ENCODE assay signal across 26 cellular contexts in genomic region chr17:40951011-40951622, GRCh38. TPM values are rescaled to one million over a fixed set of nuclear protein-coding genes. Genes with fewer than 3 reads are reported as not detected.
DNase-seq lines count a peak whose midpoint lies in the region; ATAC-seq, FAIRE-seq and TF ChIP-seq lines count a peak whose summit lies in the region.
"Had no signal": no experiment of that assay in that cellular context is flagged by ENCODE, and none has a peak within 500 bp of the region (broad histone marks: within the 10 kb centered on the region; RNA-seq: fewer than 3 reads in every experiment).

No MANE protein-coding gene starts in this region.

- no peak overlapping the region for H3K27ac ChIP-seq in IMR-90 (ENCODE audit: insufficient read depth, low read length)
- H3K27ac ChIP-seq in astrocyte (ENCODE audit: low read depth, low read length), result no peak overlapping the region
- H3K27ac ChIP-seq: BLaER1, HL-60, KMS-11, Peyer's patch had no signal

- H4K8ac ChIP-seq in IMR-90 (ENCODE audit: low read depth in 2 of 2, low read length in 2 of 2), result peak overlapping the region in 1 of 2 experiments; percentile 27; a peak in 1 of 4 replicates

- H3K56ac ChIP-seq in IMR-90 (ENCODE audit: extremely low read depth, insufficient read depth, low read length), result no peak overlapping the region

- in situ Hi-C loops in IMR-90 (cut with MboI; ENCODE audit: low sequenced_read_pairs), result no loop called here

- H3K4ac ChIP-seq in IMR-90 (ENCODE audit: low read depth, low read length), result peak overlapping the region; percentile 42; the same call in 1 of the 2 replicates

- no peaks in the 10 kb centered on the region for H4K20me1 ChIP-seq in IMR-90 (ENCODE audit: insufficient read depth, low read length)
- no peaks in the 10 kb centered on the region for H4K20me1 ChIP-seq in astrocyte (ENCODE audit: insufficient read depth, low read length)
- H4K20me1 ChIP-seq: BLaER1 had no signal

- H3K23ac ChIP-seq in IMR-90 (ENCODE audit: low read depth, low read length), result no peak overlapping the region

- H3K27me3 ChIP-seq in IMR-90 (ENCODE audit: control insufficient read depth, insufficient read depth, low read length), result no peaks in the 10 kb centered on the region
- no peaks in the 10 kb centered on the region for H3K27me3 ChIP-seq in astrocyte (ENCODE audit: insufficient read depth, low read length)
- H3K27me3 ChIP-seq: BLaER1, Peyer's patch had no signal

- no peak overlapping the region for H3K4me3 ChIP-seq in IMR-90 (ENCODE audit: insufficient read depth, low read depth, low read length)
- H3K4me3 ChIP-seq in astrocyte (ENCODE audit: insufficient read depth, low read depth, low read length), result no peak overlapping the region
- H3K4me3 ChIP-seq: BLaER1, Peyer's patch had no signal

- H3K14ac ChIP-seq in IMR-90 (replicated peaks; ENCODE audit: low read depth, low read length), result peak overlapping the region; percentile 57

- H4K5ac ChIP-seq in IMR-90 (ENCODE audit: low read depth, low read length), result peak overlapping the region; percentile 72; the same call in 1 of the 2 replicates

- peak overlapping the region; percentile 11 for H2BK5ac ChIP-seq in IMR-90 (ENCODE audit: low read depth, low read length, poor library complexity, severe bottlenecking)

- peak; percentile 50 for FAIRE-seq in astrocyte (lab: Jason Lieb, UNC)

- H2BK15ac ChIP-seq in IMR-90 (ENCODE audit: low read depth, low read length), result peak overlapping the region; percentile 83

- peak overlapping the region; percentile 53; the same call in 1 of the 2 replicates for H2BK120ac ChIP-seq in IMR-90 (ENCODE audit: low read depth, low read length)

- no peak overlapping the region for H3K27ac Mint-ChIP-seq in astrocyte (ENCODE audit: unreplicated experiment)
- H3K27ac Mint-ChIP-seq: CD4-positive, alpha-beta memory T cell; T-cell had no signal

- H3K4me2 ChIP-seq in IMR-90 (ENCODE audit: low read depth, low read length) (no peak overlapping the region), astrocyte (ENCODE audit: low read length) (no peak overlapping the region)
- H3K4me2 ChIP-seq: BLaER1, KMS-11 had no signal

- no peak for TF ChIP-seq CTCF in IMR-90 (conservative IDR thresholded peaks at IDR 0.05; ENCODE audit: low read depth, low read length)
- TF ChIP-seq CTCF in astrocyte (IDR thresholded peaks at IDR 0.05; ENCODE audit: insufficient read depth, low read depth, low read length), result no peak

- no peak overlapping the region; the same call in 1 of the 2 replicates for H4K91ac ChIP-seq in IMR-90 (ENCODE audit: insufficient read depth, low read depth, low read length)

- no peak overlapping the region for H3K4me3 Mint-ChIP-seq in astrocyte (ENCODE audit: unreplicated experiment)
- H3K4me3 Mint-ChIP-seq: H9, T-cell had no signal

- DNase-seq in ELR (ENCODE audit: low read depth), result peak; percentile 14
- DNase-seq in IMR-90, result no peak
- peak; percentile 68 for DNase-seq in astrocyte (ENCODE audit: low read depth)
- peak; percentile 31 for DNase-seq in renal cortical epithelial cell (ENCODE audit: low read depth)
- DNase-seq in NCI-H146 (lab: John Stamatoyannopoulos, UW), result no peak
- DNase-seq in NCI-H226, result no peak
- no peak for DNase-seq in mucosa of gallbladder (ENCODE audit: low spot score)
- DNase-seq: CD4-positive, alpha-beta memory T cell; DMS153; GF-D8; H9; MV-4-11; NCI-H1105 treated with DMSO at 0.1 percent for 48 hours; NCI-H1694; NCI-H2081 treated with DMSO at 0.1 percent for 48 hours; NCI-H510A; NCI-H774; NK-92 treated with Interleukin-12 subunit alpha and Interleukin-12 subunit beta, amount 100 ng/mL, for 24 hours; Peyer's patch; T-cell had no signal

- POLR2A ChIA-PET in IMR-90 (lab: Charles Lee; ENCODE audit: unreplicated experiment), result no interaction called here

- no peaks in the 10 kb centered on the region for H3K9me3 Mint-ChIP-seq in astrocyte (ENCODE audit: unreplicated experiment)
- H3K9me3 Mint-ChIP-seq: CD4-positive, alpha-beta memory T cell; H9; T-cell had no signal

- peaks cover 8% of the 10 kb centered on the region for H3K4me1 ChIP-seq in IMR-90 (ENCODE audit: control insufficient read depth, insufficient read depth, low read length)
- peaks cover 31% of the 10 kb centered on the region for H3K4me1 ChIP-seq in astrocyte (ENCODE audit: insufficient read depth, low read length)
- H3K4me1 ChIP-seq: BLaER1 had no signal

- H3K9me3 ChIP-seq in IMR-90 (ENCODE audit: control insufficient read depth, insufficient read depth, low read length) (no peaks in the 10 kb centered on the region), astrocyte (ENCODE audit: insufficient read depth, low read depth, low read length) (no peaks in the 10 kb centered on the region)
- H3K9me3 ChIP-seq: BLaER1, Peyer's patch had no signal

- dilution Hi-C loops in IMR-90 (cut with HindIII; ENCODE audit: low sequenced_read_pairs, unreplicated experiment), result no loop called here

- no CpG with 5 or more reads among the region's 2 CpGs for WGBS in IMR-90 (ENCODE audit: extremely low coverage in 2 of 2, insufficient read length in 1 of 2), 2 experiments

- no peaks in the 10 kb centered on the region for H3K79me1 ChIP-seq in IMR-90 (ENCODE audit: low read depth in 1 of 2, low read length in 2 of 2)

- H2AK5ac ChIP-seq in IMR-90 (ENCODE audit: low read depth, low read length), result peak overlapping the region; percentile 23; the same call in 1 of the 2 replicates

- no peak for TF ChIP-seq POLR2A in IMR-90 (IDR thresholded peaks at IDR 0.05; ENCODE audit: low read depth, low read length)

- BruUV-seq in IMR-90 (replicated peaks; lab: Mats Ljungman, UMichigan), result no TSS peak

- no peak overlapping the region for H3K9ac ChIP-seq in IMR-90 (ENCODE audit: low read depth, low read length)
- H3K9ac ChIP-seq in astrocyte (ENCODE audit: low read length), result no peak overlapping the region
- H3K9ac ChIP-seq: BLaER1, KMS-11 had no signal

- CTCF ChIA-PET in IMR-90 (lab: Yijun Ruan, JAX), result interaction anchor here (0.6 kb wide), 1 partner anchor 377 kb away, joined by 3 read pairs; no protein-coding TSS in a partner anchor

- no peak overlapping the region for H2AFZ ChIP-seq in IMR-90 (replicated peaks; ENCODE audit: low read length, poor library complexity)
- no peak overlapping the region for H2AFZ ChIP-seq in astrocyte (ENCODE audit: low read depth, low read length)

- peaks cover 2% of the 10 kb centered on the region; the same call in 1 of the 2 replicates for H3K9me1 ChIP-seq in IMR-90 (ENCODE audit: insufficient read depth, low read length)

- no peak overlapping the region for H2AK9ac ChIP-seq in IMR-90 (replicated peaks; ENCODE audit: low read depth, low read length, poor library complexity)

- peak overlapping the region; percentile 61; the same call in 1 of the 2 replicates for H3K18ac ChIP-seq in IMR-90 (ENCODE audit: low read depth, low read length)

- no peak for TF ChIP-seq RAD21 in IMR-90 (IDR thresholded peaks at IDR 0.05; ENCODE audit: low read length)

- no peaks in the 10 kb centered on the region for H3K79me2 ChIP-seq in astrocyte (ENCODE audit: insufficient read depth, low read length)

- peaks cover 35% of the 10 kb centered on the region for H3K4me1 Mint-ChIP-seq in astrocyte (ENCODE audit: low read depth, unreplicated experiment)
- H3K4me1 Mint-ChIP-seq: CD4-positive, alpha-beta memory T cell had no signal

- H3K27me3 Mint-ChIP-seq in astrocyte (ENCODE audit: low read depth, unreplicated experiment), result no peaks in the 10 kb centered on the region

- no peaks in the 10 kb centered on the region for H3K36me3 Mint-ChIP-seq in astrocyte (ENCODE audit: low read depth, unreplicated experiment)
- H3K36me3 Mint-ChIP-seq: CD4-positive, alpha-beta memory T cell; T-cell had no signal

- ATAC-seq in IMR-90 (ENCODE audit: low read depth), result no peak
- ATAC-seq: SK-N-SH treated with all-trans-retinoic acid at 6 μM for 48 hours, T-cell had no signal

- intact Hi-C loops in IMR-90 (cut with micrococcal nuclease), result no loop called here

- H2BK20ac ChIP-seq in IMR-90 (ENCODE audit: low read depth, low read length), result 0 out of 2 replicates have a peak overlapping the region, but pooled peaks have one; percentile 6

- H3K36me3 ChIP-seq in IMR-90 (ENCODE audit: control insufficient read depth, insufficient read depth, low read length), result no peaks in the 10 kb centered on the region
- H3K36me3 ChIP-seq in astrocyte (ENCODE audit: insufficient read depth, low read length), result no peaks in the 10 kb centered on the region
- H3K36me3 ChIP-seq: BLaER1, Peyer's patch had no signal

TF ChIP-seq in IMR-90, 13 proteins besides CTCF, POLR2A, EP300 and RAD21 (continues in another document):
- TF ChIP-seq MAZ (IDR thresholded peaks at IDR 0.05; ENCODE audit: borderline replicate concordance, low read depth, low read length), result no peak

RNA-seq across cellular contexts. Expression of gene KRT23, which starts 13.7 kb away (rescaled TPM):
- 0.28 and 0.36 TPM in 2 replicates for total RNA-seq in IMR-90 (2012; rRNA removed)
- 0.32 and 0.39 TPM in 2 replicates for polyA plus RNA-seq in IMR-90 (2012; rRNA removed)
- polyA plus RNA-seq in IMR-90 (2012; cell fraction: cytosol; rRNA removed), result 0.11 and 0.41 TPM in 2 replicates
- polyA plus RNA-seq in IMR-90 (2012; cell fraction: nucleus; rRNA removed; ENCODE audit: low replicate concordance), result 0.09 and 0.17 TPM in 2 replicates
- total RNA-seq in astrocyte, result not detected in 2 replicates
- total RNA-seq in renal cortical epithelial cell, result 1.2 and 68.1 TPM in 2 replicates
- 7.0 TPM for total RNA-seq in mucosa of gallbladder
- total RNA-seq: CD4-positive, alpha-beta memory T cell; Daoy; H9; T-cell had no signal

RNA-seq across cellular contexts. Expression of gene KRT39, which starts 15.6 kb away (rescaled TPM):
- total RNA-seq in IMR-90 (2012; rRNA removed) (not detected in 2 replicates), astrocyte (not detected in 2 replicates), renal cortical epithelial cell (not detected in 2 replicates), mucosa of gallbladder (not detected)
- polyA plus RNA-seq in IMR-90 (2012; rRNA removed), result 0.15 TPM in 1 of 2 replicates, not detected in the other
- polyA plus RNA-seq in IMR-90 (2012; cell fraction: cytosol; rRNA removed), result 0.08 and 0.16 TPM in 2 replicates
- 0.09 TPM in 1 of 2 replicates, not detected in the other for polyA plus RNA-seq in IMR-90 (2012; cell fraction: nucleus; rRNA removed; ENCODE audit: low replicate concordance)
- total RNA-seq: CD4-positive, alpha-beta memory T cell; Daoy; H9; HT-29; Peyer's patch; T-cell had no signal
- polyA plus RNA-seq: CD4-positive, alpha-beta memory T cell had no signal

RNA-seq across cellular contexts. Expression of gene KRT40, which starts 33.0 kb away (rescaled TPM):
- not detected in 2 replicates for total RNA-seq in IMR-90 (2012; rRNA removed)
- not detected in 2 replicates for polyA plus RNA-seq in IMR-90 (2012; rRNA removed)
- not detected in 2 replicates for polyA plus RNA-seq in IMR-90 (2012; cell fraction: cytosol; rRNA removed)
- not detected in 2 replicates for polyA plus RNA-seq in IMR-90 (2012; cell fraction: nucleus; rRNA removed; ENCODE audit: low replicate concordance)
- not detected in 2 replicates for total RNA-seq in astrocyte
- not detected in 2 replicates for total RNA-seq in renal cortical epithelial cell
- total RNA-seq in mucosa of gallbladder, result not detected
- total RNA-seq: CD4-positive, alpha-beta memory T cell; Daoy; H9; T-cell had no signal
- polyA plus RNA-seq: CD4-positive, alpha-beta memory T cell had no signal

RNA-seq across cellular contexts. Expression of gene KRTAP3-3, which starts 42.8 kb away (rescaled TPM):
- total RNA-seq in IMR-90 (2012; rRNA removed) (not detected in 2 replicates), astrocyte (not detected in 2 replicates), renal cortical epithelial cell (not detected in 2 replicates), mucosa of gallbladder (not detected)
- polyA plus RNA-seq in IMR-90 (2012; rRNA removed), result not detected in 2 replicates
- polyA plus RNA-seq in IMR-90 (2012; cell fraction: cytosol; rRNA removed), result not detected in 2 replicates
- not detected in 2 replicates for polyA plus RNA-seq in IMR-90 (2012; cell fraction: nucleus; rRNA removed; ENCODE audit: low replicate concordance)
- total RNA-seq: CD4-positive, alpha-beta memory T cell; Daoy; H9; HT-29; Peyer's patch; T-cell had no signal
- polyA plus RNA-seq: CD4-positive, alpha-beta memory T cell had no signal

RNA-seq across cellular contexts. Expression of gene KRTAP3-2, which starts 48.6 kb away (rescaled TPM):
- total RNA-seq in IMR-90 (2012; rRNA removed), result not detected in 2 replicates
- not detected in 2 replicates for polyA plus RNA-seq in IMR-90 (2012; rRNA removed)
- polyA plus RNA-seq in IMR-90 (2012; cell fraction: cytosol; rRNA removed), result not detected in 2 replicates
- not detected in 2 replicates for polyA plus RNA-seq in IMR-90 (2012; cell fraction: nucleus; rRNA removed; ENCODE audit: low replicate concordance)
- not detected in 2 replicates for total RNA-seq in astrocyte
- total RNA-seq in renal cortical epithelial cell, result not detected in 2 replicates
- total RNA-seq in mucosa of gallbladder, result not detected
- total RNA-seq: CD4-positive, alpha-beta memory T cell; Daoy; H9; HT-29; Peyer's patch; T-cell had no signal
- polyA plus RNA-seq: CD4-positive, alpha-beta memory T cell had no signal

Comparison
In these comparisons a context has a peak if more than half of its experiments do, and no peak if none do; other contexts are left out.
1. DNase-seq: peak in ELR (single experiment), astrocyte (single experiment) and renal cortical epithelial cell (single experiment); none in IMR-90 (single experiment), NCI-H146 (single experiment), NCI-H226 (single experiment) and mucosa of gallbladder (single experiment).